Comparison of ENCODE assay signal across 27 cellular contexts in the genomic region with DNA sequence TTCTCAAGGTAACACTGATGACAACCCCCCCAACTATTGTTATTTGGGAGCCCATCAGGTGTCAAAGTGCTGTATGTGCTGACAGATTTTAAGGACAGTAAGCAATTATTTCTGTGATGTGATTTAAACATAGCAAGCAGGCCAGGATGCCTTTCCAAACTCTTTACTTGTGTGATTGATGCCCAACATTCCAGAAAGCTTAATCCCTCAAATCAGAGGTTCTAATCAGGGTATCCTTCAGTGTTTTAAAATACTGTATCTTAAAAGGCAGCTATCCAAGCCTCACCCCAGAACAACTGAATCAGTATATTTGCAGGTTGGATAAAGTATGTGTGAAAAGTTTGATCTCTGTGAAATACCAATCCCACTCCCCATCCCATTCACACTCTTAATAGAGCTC.
"Had no signal": no experiment of that assay in that cellular context is flagged by ENCODE, and none has a peak within 500 bp of the region (broad histone marks: within the 10 kb centered on the region; RNA-seq: fewer than 3 reads in every experiment).

No MANE protein-coding gene starts in this region.

- H3K4me3 ChIP-seq: MG63, Peyer's patch, SJSA1 had no signal

- H3K4me1 ChIP-seq: Peyer's patch, SJSA1 had no signal

- H3K27ac ChIP-seq: Peyer's patch, SJSA1 had no signal

- H3K27me3 ChIP-seq: MG63, Peyer's patch, SJSA1 had no signal

- ATAC-seq: activated CD4-positive, alpha-beta T cell treated with anti-CD3 and anti-CD28 coated beads for 36 hours; activated CD4-positive, CD25-positive, alpha-beta regulatory T cell treated with anti-CD3 and anti-CD28 coated beads, Interleukin-2, amount 50 U/mL, for 24 hours; activated CD8-positive, alpha-beta T cell treated with anti-CD3 and anti-CD28 coated beads, Interleukin-2, amount 10 ng/mL, durations not matched to agents 7 days and 5 days; PC-3 had no signal

- H3K36me3 ChIP-seq: MG63, Peyer's patch, SJSA1 had no signal

- H3K9me3 ChIP-seq: MG63, Peyer's patch, SJSA1 had no signal

- DNase-seq: activated CD4-positive, alpha-beta T cell treated with anti-CD3 and anti-CD28 coated beads for 36 hours; activated CD4-positive, alpha-beta T cell treated with anti-CD3 and anti-CD28 coated beads, Interleukin-2, amount 10 ng/mL, durations not matched to agents 7 days and 5 days; activated CD4-positive, alpha-beta T cell treated with anti-CD3 and anti-CD28 coated beads, Interleukin-2, amount 50 U/mL, for 48 hours; activated CD8-positive, alpha-beta T cell treated with anti-CD3 and anti-CD28 coated beads, Interleukin-2, amount 10 ng/mL, durations not matched to agents 7 days and 5 days; activated gamma-delta T cell; activated naive CD4-positive, alpha-beta T cell treated with Interleukin-2 at 50 U/mL for 16 hours; activated naive CD8-positive, alpha-beta T cell treated with anti-CD3 and anti-CD28 coated beads, Interleukin-2, amount 10 ng/mL, durations not matched to agents 7 days and 5 days; activated T-cell treated with anti-CD3 and anti-CD28 coated beads, Interleukin-2, amount 50 U/mL, for 24 hours; caudate nucleus; cerebellar nuclear complex; Karpas-422; KBM-7; MG63; NCI-H1048; NCI-H1436 treated with DMSO at 0.1 percent for 48 hours; NCI-H1694 treated with DMSO at 0.1 percent for 48 hours; NCI-H2029; NCI-H510A; NCI-H526; NCI-H748 treated with DMSO at 0.1 percent for 48 hours; NK-92 treated with Interleukin-12 subunit alpha and Interleukin-12 subunit beta, amount 100 ng/mL, for 24 hours; PC-3; Peyer's patch; RPMI8226; SHP77 treated with DMSO at 0.1 percent for 48 hours had no signal
